Comparison of ENCODE assay signal across 9 cellular contexts in genomic region chr1:161039546-161039945, GRCh38. TPM values are rescaled to one million over a fixed set of nuclear protein-coding genes. Genes with fewer than 3 reads are reported as not detected.
DNase-seq lines count a peak whose midpoint lies in the region; ATAC-seq and TF ChIP-seq lines count a peak whose summit lies in the region.
"Had no signal": no experiment of that assay in that cellular context is flagged by ENCODE, and none has a peak within 500 bp of the region (broad histone marks: within the 10 kb centered on the region; RNA-seq: fewer than 3 reads in every experiment).

No MANE protein-coding gene starts in this region.

- peak overlapping the region; percentile 92 to 94 for H3K27ac Mint-ChIP-seq in effector memory CD8-positive, alpha-beta T cell
- H3K27ac Mint-ChIP-seq: neural progenitor cell had no signal

- ATAC-seq in effector memory CD8-positive, alpha-beta T cell (replicated peaks): no peak
- ATAC-seq in sciatic nerve (peak; percentile 11), omental fat pad (ENCODE audit: low FRiP score) (no peak)

- no peaks in the 10 kb centered on the region for H3K27me3 Mint-ChIP-seq in effector memory CD8-positive, alpha-beta T cell

- H3K4me1 ChIP-seq in OCI-LY7 (ENCODE audit: insufficient read depth, low read length, poor library complexity, severe bottlenecking): peaks cover 74% of the 10 kb centered on the region

- TF ChIP-seq CTCF in OCI-LY7 (conservative IDR thresholded peaks at IDR 0.05; ENCODE audit: low read length) (no peak), omental fat pad (IDR thresholded peaks at IDR 0.05) (no peak)

- H4K20me1 ChIP-seq in OCI-LY7 (ENCODE audit: insufficient read depth, low read length): no peaks in the 10 kb centered on the region

- peaks cover 64% of the 10 kb centered on the region for H3K36me3 ChIP-seq in OCI-LY7 (ENCODE audit: insufficient read depth, low read length)
- H3K36me3 ChIP-seq: neural progenitor cell had no signal

- POLR2A ChIA-PET in OCI-LY7 (lab: Charles Lee): interaction anchor here (1.3 to 1.9 kb wide), 3 partner anchors 7 to 26 kb away, joined by 3 to 7 read pairs (median 4); no protein-coding TSS in a partner anchor

- no peak overlapping the region for H2AFZ ChIP-seq in OCI-LY7 (ENCODE audit: low read length)

- H3K36me3 Mint-ChIP-seq in effector memory CD8-positive, alpha-beta T cell (ENCODE audit: insufficient read depth): peaks cover 55% of the 10 kb centered on the region

- H3K4me1 Mint-ChIP-seq in effector memory CD8-positive, alpha-beta T cell (ENCODE audit: low read depth in 2 of 2): peaks cover 36 to 37% of the 10 kb centered on the region in 2 donors

- peak overlapping the region; percentile 57 for H3K27ac ChIP-seq in OCI-LY7 (ENCODE audit: low read depth, low read length, poor library complexity, severe bottlenecking)
- H3K27ac ChIP-seq: neural progenitor cell had no signal

- H3K4me3 ChIP-seq in GM08714 (ENCODE audit: low read length) (peak overlapping the region; percentile 74; the same call in 1 of the 2 replicates), OCI-LY7 (ENCODE audit: low read depth, low read length, poor library complexity, severe bottlenecking) (peak overlapping the region; percentile 81)

- DNase-seq in OCI-LY7 (ENCODE audit: low spot score) (no peak), sciatic nerve (ENCODE audit: low spot score) (no peak), omental fat pad (ENCODE audit: low spot score) (no peak), AG08395 (ENCODE audit: low spot score) (no peak), HPDE6-E6E7 (ENCODE audit: extremely low spot score) (no peak)
- DNase-seq in effector memory CD8-positive, alpha-beta T cell: no peak

- H3K4me3 Mint-ChIP-seq in effector memory CD8-positive, alpha-beta T cell: peak overlapping the region; percentile 86 to 87

- no peaks in the 10 kb centered on the region; the same call in 1 of the 2 replicates for H3K9me3 ChIP-seq in OCI-LY7 (ENCODE audit: low read length)

- H3K9me2 ChIP-seq in OCI-LY7 (ENCODE audit: insufficient read depth, low read length): no peaks in the 10 kb centered on the region

- no TSS peak for BruUV-seq in OCI-LY7 (replicated peaks; lab: Mats Ljungman, UMichigan)

- H3K79me2 ChIP-seq in OCI-LY7 (ENCODE audit: insufficient read depth, low read depth, low read length): peaks cover 25% of the 10 kb centered on the region; the same call in 1 of the 2 replicates

- H3K4me2 ChIP-seq in OCI-LY7 (ENCODE audit: low read length): peak overlapping the region; percentile 92

- intact Hi-C loops in OCI-LY7 (cut with micrococcal nuclease; ENCODE audit: unreplicated experiment): loop anchor here (2.0 kb wide), 1 partner anchor 43 kb away; no protein-coding TSS in a partner anchor
- intact Hi-C loops in sciatic nerve (cut with DNase I): no loop called here

- no peaks in the 10 kb centered on the region for H3K9me3 Mint-ChIP-seq in effector memory CD8-positive, alpha-beta T cell
- H3K9me3 Mint-ChIP-seq: neural progenitor cell had no signal

- CTCF ChIA-PET in OCI-LY7 (lab: Charles Lee; ENCODE audit: unreplicated experiment): interaction anchor here (1.2 kb wide), 1 partner anchor 18 kb away, joined by 3 read pairs; the partner anchor contains the start of gene F11R

RNA-seq across cellular contexts. Expression of gene TSTD1, which starts 0.8 kb away (rescaled TPM):
- 164 and 206 TPM in 2 replicates for total RNA-seq in OCI-LY7 (2014; rRNA removed; shearing (Covaris generic))
- total RNA-seq in OCI-LY7 (2022): 73.4 and 89.2 TPM in 2 replicates
- 13.1 TPM for total RNA-seq in sciatic nerve
- 10 to 100 TPM; 26.0 to 43.1 (median 30.5) TPM for total RNA-seq in omental fat pad

RNA-seq across cellular contexts. Expression of gene USF1, which starts 6.2 kb away (rescaled TPM):
- total RNA-seq in OCI-LY7 (2014; rRNA removed; shearing (Covaris generic)): 83.1 and 97.5 TPM in 2 replicates
- total RNA-seq in OCI-LY7 (2022) (57.6 and 60.9 TPM in 2 replicates), sciatic nerve (58.0 TPM), omental fat pad (10 to 100 TPM; 44.8 to 87.5 (median 61.4) TPM)

RNA-seq across cellular contexts. Expression of gene F11R, which starts 18.6 kb away (rescaled TPM):
- 11.7 and 13.5 TPM in 2 replicates for total RNA-seq in OCI-LY7 (2014; rRNA removed; shearing (Covaris generic))
- 16.0 and 25.0 TPM in 2 replicates for total RNA-seq in OCI-LY7 (2022)
- total RNA-seq in sciatic nerve: 20.3 TPM
- 10 to 100 TPM; 31.7 to 52.8 (median 44.4) TPM for total RNA-seq in omental fat pad

RNA-seq across cellular contexts. Expression of gene ARHGAP30, which starts 30.1 kb away (rescaled TPM):
- 56.2 and 62.9 TPM in 2 replicates for total RNA-seq in OCI-LY7 (2014; rRNA removed; shearing (Covaris generic))
- total RNA-seq in OCI-LY7 (2022) (86.7 and 101 TPM in 2 replicates), sciatic nerve (13.7 TPM), omental fat pad (10 to 100 TPM in 3 of 4 donors, 1 to 10 TPM in 1; 9.8 to 32.3 (median 24.7) TPM)
- total RNA-seq: fibroblast of lung had no signal

RNA-seq across cellular contexts. Expression of gene NECTIN4, which starts 49.8 kb away (rescaled TPM):
- total RNA-seq in OCI-LY7 (2014; rRNA removed; shearing (Covaris generic)): not detected in 2 replicates
- not detected in 2 replicates for total RNA-seq in OCI-LY7 (2022)
- total RNA-seq in sciatic nerve: 0.09 TPM
- total RNA-seq in omental fat pad: under 1 TPM in 1 of 4 donors, not detected in 3; 0.72 TPM
